ENCODE assay signal across 30 cellular contexts in the genomic region with DNA sequence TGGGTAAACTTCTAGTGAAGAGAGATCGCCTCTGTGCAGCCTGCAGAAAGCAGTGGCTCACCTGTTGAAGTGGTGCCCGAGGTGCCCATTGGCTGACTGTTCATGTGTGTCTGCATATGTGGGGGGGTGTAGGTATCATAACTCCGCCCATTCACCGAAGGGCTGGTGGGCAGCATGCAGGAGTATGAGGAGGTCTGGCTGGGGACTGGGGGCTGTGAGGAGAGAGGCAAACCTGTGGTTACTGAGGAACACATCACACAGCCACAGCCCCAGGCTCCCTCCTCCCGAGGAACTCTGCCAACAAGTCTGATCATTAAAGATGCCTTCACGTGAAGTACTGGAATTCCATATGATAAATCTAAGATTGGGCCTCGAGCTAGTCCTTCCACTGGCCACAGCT. TPM values are rescaled to one million over a fixed set of nuclear protein-coding genes. Genes with fewer than 3 reads are reported as not detected.
DNase-seq lines count a peak whose midpoint lies in the region; ATAC-seq, FAIRE-seq and TF ChIP-seq lines count a peak whose summit lies in the region.
"Had no signal": no experiment of that assay in that cellular context is flagged by ENCODE, and none has a peak within 500 bp of the region (broad histone marks: within the 10 kb centered on the region; RNA-seq: fewer than 3 reads in every experiment).

No MANE protein-coding gene starts in this region.

- H2BK5ac ChIP-seq in neuronal stem cell (ENCODE audit: low read length), result no peak overlapping the region

- H3K36me3 ChIP-seq in HEK293 (ENCODE audit: control insufficient read depth in 2 of 2, insufficient read depth in 1 of 2, low read length in 2 of 2) (peaks cover 13 to 80% of the 10 kb centered on the region in 2 experiments), esophagus muscularis mucosa (no peaks in the 10 kb centered on the region), neuronal stem cell (replicated peaks in 1 of 2; ENCODE audit: control insufficient read depth in 2 of 2, insufficient read depth in 2 of 2, low read length in 2 of 2) (peaks cover 27 to 77% of the 10 kb centered on the region in 2 donors), HepG2 (replicated peaks in 1 of 2; ENCODE audit: control insufficient read depth in 1 of 2, insufficient read depth in 2 of 2, low read length in 2 of 2) (no peaks in the 10 kb centered on the region)
- H3K36me3 ChIP-seq: BE2C, BLaER1 had no signal

- no peaks in the 10 kb centered on the region for H3K9me3 Mint-ChIP-seq in activated T-helper 1 cell treated with anti-CD3 and anti-CD28 coated beads, Interleukin-12 subunit alpha, Interleukin-12 subunit beta, Interleukin-2, Interleukin-4 antibody, amounts not matched to agents 30 ng/mL and 10 ng/mL and 1 ng/mL, durations not matched to agents 14 hours and 24 hours and 36 hours

- H2AK5ac ChIP-seq in neuronal stem cell (ENCODE audit: low read depth, low read length), result no peak overlapping the region

- ATAC-seq in HepG2, result no peak

- no TSS peak for BruUV-seq in HepG2 (replicated peaks; lab: Mats Ljungman, UMichigan)

- CTCF ChIA-PET in HEK293 (lab: Yijun Ruan, JAX) (interaction anchor here (1.6 kb wide), 1 partner anchor 168 kb away, joined by 4 read pairs; no protein-coding TSS in a partner anchor), HepG2 (lab: Yijun Ruan, JAX; ENCODE audit: low intra/inter-chr PET ratio, low total read pairs) (no interaction called here)

- no peak overlapping the region for H3K4me3 Mint-ChIP-seq in activated T-helper 1 cell treated with anti-CD3 and anti-CD28 coated beads, Interleukin-12 subunit alpha, Interleukin-12 subunit beta, Interleukin-2, Interleukin-4 antibody, amounts not matched to agents 30 ng/mL and 10 ng/mL and 1 ng/mL, durations not matched to agents 14 hours and 24 hours and 36 hours
- H3K4me3 Mint-ChIP-seq: CD4-positive, alpha-beta memory T cell; CD4-positive, CD25-positive, alpha-beta regulatory T cell; CD8-positive, alpha-beta memory T cell had no signal

- no peak overlapping the region for H3K27ac Mint-ChIP-seq in activated T-helper 1 cell treated with anti-CD3 and anti-CD28 coated beads, Interleukin-12 subunit alpha, Interleukin-12 subunit beta, Interleukin-2, Interleukin-4 antibody, amounts not matched to agents 30 ng/mL and 10 ng/mL and 1 ng/mL, durations not matched to agents 14 hours and 24 hours and 36 hours
- H3K27ac Mint-ChIP-seq: CD14-positive monocyte; CD4-positive, alpha-beta memory T cell; CD4-positive, CD25-positive, alpha-beta regulatory T cell; CD8-positive, alpha-beta memory T cell had no signal

- POLR2A ChIA-PET in HEK293 (lab: Yijun Ruan, JAX) (interaction anchor here (1.7 kb wide), 1 partner anchor 20 kb away, joined by 4 read pairs; no protein-coding TSS in a partner anchor), HepG2 (lab: Yijun Ruan, JAX) (no interaction called here)

- H3K36me3 Mint-ChIP-seq in activated T-helper 1 cell treated with anti-CD3 and anti-CD28 coated beads, Interleukin-12 subunit alpha, Interleukin-12 subunit beta, Interleukin-2, Interleukin-4 antibody, amounts not matched to agents 30 ng/mL and 10 ng/mL and 1 ng/mL, durations not matched to agents 14 hours and 24 hours and 36 hours (ENCODE audit: low read depth), result no peaks in the 10 kb centered on the region
- H3K36me3 Mint-ChIP-seq: CD4-positive, CD25-positive, alpha-beta regulatory T cell had no signal

- H3K27me3 Mint-ChIP-seq in activated T-helper 1 cell treated with anti-CD3 and anti-CD28 coated beads, Interleukin-12 subunit alpha, Interleukin-12 subunit beta, Interleukin-2, Interleukin-4 antibody, amounts not matched to agents 30 ng/mL and 10 ng/mL and 1 ng/mL, durations not matched to agents 14 hours and 24 hours and 36 hours (ENCODE audit: insufficient read depth), result peaks cover 15% of the 10 kb centered on the region

- no peaks in the 10 kb centered on the region for H3K79me2 ChIP-seq in HepG2 (ENCODE audit: insufficient read depth, low read length)

- peaks cover 2% of the 10 kb centered on the region for H3K79me1 ChIP-seq in neuronal stem cell (ENCODE audit: low read depth, low read length)

- no peak overlapping the region for H2BK12ac ChIP-seq in neuronal stem cell (ENCODE audit: low read length)

- TF ChIP-seq CTCF in HEK293 (tag by site-specific recombination; IDR thresholded peaks at IDR 0.05) (no peak), esophagus muscularis mucosa (IDR thresholded peaks at IDR 0.05) (no peak), HepG2 (CRISPR knock-in tag; IDR thresholded peaks at IDR 0.05) (no peak)

- no peak overlapping the region for H3K4me3 ChIP-seq in HEK293 (ENCODE audit: low read depth, low read length)
- H3K4me3 ChIP-seq in esophagus muscularis mucosa, result no peak overlapping the region
- H3K4me3 ChIP-seq in neuronal stem cell (ENCODE audit: low read length in 2 of 2), result no peak overlapping the region
- H3K4me3 ChIP-seq in HepG2 (replicated peaks in 1 of 3; ENCODE audit: insufficient read depth in 1 of 3, low read depth in 2 of 3, low read length in 3 of 3), result no peak overlapping the region
- H3K4me3 ChIP-seq: BLaER1 had no signal

- TF ChIP-seq POLR2A in esophagus muscularis mucosa (IDR thresholded peaks at IDR 0.05; ENCODE audit: low read depth), result no peak
- TF ChIP-seq POLR2A in HepG2 (IDR thresholded peaks at IDR 0.05; ENCODE audit: insufficient read depth in 1 of 2, low read depth in 2 of 2, low read length in 2 of 2), result no peak

- TF ChIP-seq EP300 in esophagus muscularis mucosa (IDR thresholded peaks at IDR 0.05), result no peak
- no peak for TF ChIP-seq EP300 in HepG2 (IDR thresholded peaks at IDR 0.05; ENCODE audit: low read depth in 2 of 2, low read length in 2 of 2)
- TF ChIP-seq EP300 in HepG2 (CRISPR knock-in tag; IDR thresholded peaks at IDR 0.05; ENCODE audit: borderline replicate concordance), result no peak

- FAIRE-seq in HepG2 (lab: Jason Lieb, UNC), result no peak
- FAIRE-seq: A204.1, G401.6, GM12891, GM19239 had no signal

- no peaks in the 10 kb centered on the region for H3K4me1 Mint-ChIP-seq in activated T-helper 1 cell treated with anti-CD3 and anti-CD28 coated beads, Interleukin-12 subunit alpha, Interleukin-12 subunit beta, Interleukin-2, Interleukin-4 antibody, amounts not matched to agents 30 ng/mL and 10 ng/mL and 1 ng/mL, durations not matched to agents 14 hours and 24 hours and 36 hours (ENCODE audit: low read depth)
- H3K4me1 Mint-ChIP-seq: CD14-positive monocyte; CD4-positive, alpha-beta memory T cell; CD4-positive, CD25-positive, alpha-beta regulatory T cell; CD8-positive, alpha-beta memory T cell had no signal

- H3K4ac ChIP-seq in neuronal stem cell (ENCODE audit: low read length), result no peak overlapping the region

- H4K91ac ChIP-seq in neuronal stem cell (ENCODE audit: low read depth, low read length, poor library complexity), result no peak overlapping the region

- H3K14ac ChIP-seq in neuronal stem cell (ENCODE audit: low read length), result no peak overlapping the region

- peak overlapping the region; percentile 44 for H3K18ac ChIP-seq in neuronal stem cell (ENCODE audit: low read length)

- no peak overlapping the region for H2AFZ ChIP-seq in neuronal stem cell (ENCODE audit: low read length)
- H2AFZ ChIP-seq in HepG2 (ENCODE audit: low read length), result no peak overlapping the region

- H3K4me1 ChIP-seq in HEK293 (ENCODE audit: control insufficient read depth, insufficient read depth, low read length) (no peaks in the 10 kb centered on the region), esophagus muscularis mucosa (peaks cover 0 to 11% (median 5%) of the 10 kb centered on the region in 4 donors), neuronal stem cell (ENCODE audit: control insufficient read depth in 2 of 2, insufficient read depth in 1 of 2, low read depth in 1 of 2, low read length in 2 of 2) (peaks cover 8 to 19% of the 10 kb centered on the region in 2 donors), HepG2 (ENCODE audit: insufficient read depth, low read length) (no peaks in the 10 kb centered on the region)
- H3K4me1 ChIP-seq: BE2C, BLaER1 had no signal

- in situ Hi-C loops in G401 (cut with HindIII; ENCODE audit: low sequenced_read_pairs), result no loop called here
- in situ Hi-C loops in HepG2 (cut with HindIII; ENCODE audit: extremely low pct_ligation_motif_present, low pct_unique_long_range_greater_than_20kb), result no loop called here

- no peak overlapping the region for H3K23ac ChIP-seq in neuronal stem cell (ENCODE audit: low read depth, low read length, poor library complexity)

- H4K20me1 ChIP-seq in HepG2 (ENCODE audit: insufficient read depth, low read length), result no peaks in the 10 kb centered on the region
- H4K20me1 ChIP-seq: BLaER1 had no signal

- H2BK15ac ChIP-seq in neuronal stem cell (ENCODE audit: low read length), result no peak overlapping the region

- 85% methylated on average over 7 of the region's 7 CpGs for WGBS in esophagus muscularis mucosa
- no CpG with 5 or more reads among the region's 7 CpGs for WGBS in neuronal stem cell (ENCODE audit: extremely low coverage in 2 of 2, insufficient read length in 2 of 2, insufficient replicate concordance in 1 of 2), 2 donors
- 83% methylated on average over 6 of the region's 7 CpGs for WGBS in HepG2 (ENCODE audit: low lambda C conversion rate)

- peaks cover 0 to 1% (median 0%) of the 10 kb centered on the region in 4 donors for H3K27me3 ChIP-seq in esophagus muscularis mucosa
- no peaks in the 10 kb centered on the region for H3K27me3 ChIP-seq in neuronal stem cell (ENCODE audit: control insufficient read depth in 3 of 3, insufficient read depth in 3 of 3, low read depth in 1 of 3, low read length in 3 of 3)
- H3K27me3 ChIP-seq in HepG2 (ENCODE audit: control insufficient read depth in 1 of 2, insufficient read depth in 2 of 2, low read length in 2 of 2), result no peaks in the 10 kb centered on the region; a peak in 1 of 5 replicates
- H3K27me3 ChIP-seq: BE2C had no signal

- DNase-seq in G401 (ENCODE audit: low spot score) (peak; percentile 19), esophagus muscularis mucosa (ENCODE audit: extremely low spot score) (peak; percentile 91), neuronal stem cell (ENCODE audit: low spot score) (no peak), cerebellum (ENCODE audit: low spot score) (no peak), HepG2 (ENCODE audit: low spot score) (no peak)
- DNase-seq in activated CD8-positive, alpha-beta memory T cell treated with anti-CD3 and anti-CD28 coated beads, Interleukin-2, amount 50 U/mL, for 4 hours, result no peak
- DNase-seq in activated T-helper 1 cell treated with anti-CD3 and anti-CD28 coated beads, Interleukin-12 subunit alpha, Interleukin-12 subunit beta, Interleukin-2, Interleukin-4 antibody, amounts not matched to agents 30 ng/mL and 10 ng/mL and 1 ng/mL, durations not matched to agents 14 hours and 24 hours and 36 hours (ENCODE audit: low spot score), result no peak
- DNase-seq: 8988T; ACHN; BE2C; C1 segment of cervical spinal cord; CD4-positive, alpha-beta memory T cell; CD4-positive, CD25-positive, alpha-beta regulatory T cell; CD8-positive, alpha-beta memory T cell; COR-L47; DMS 273 treated with DMSO at 0.1 percent for 48 hours; DMS153; DMS53; DMS79; DND-41; EL; GF-D8 had no signal

- H3K4me2 ChIP-seq in neuronal stem cell (ENCODE audit: insufficient read depth, low read length, poor library complexity, severe bottlenecking), result no peak overlapping the region
- H3K4me2 ChIP-seq in HepG2 (ENCODE audit: low read depth, low read length), result no peak overlapping the region
- H3K4me2 ChIP-seq: BLaER1 had no signal

- H3K9me3 ChIP-seq in HEK293 (ENCODE audit: control insufficient read depth, insufficient read depth, low read depth, low read length) (no peaks in the 10 kb centered on the region), esophagus muscularis mucosa (no peaks in the 10 kb centered on the region), neuronal stem cell (replicated peaks in 1 of 2; ENCODE audit: control insufficient read depth in 2 of 2, insufficient read depth in 1 of 2, low read depth in 1 of 2, low read length in 2 of 2) (peaks cover 0 to 4% of the 10 kb centered on the region in 2 donors), HepG2 (ENCODE audit: low read length) (no peaks in the 10 kb centered on the region)
- H3K9me3 ChIP-seq: BE2C had no signal

- no peak overlapping the region for H4K8ac ChIP-seq in neuronal stem cell (ENCODE audit: low read depth, low read length)

- no peak overlapping the region for H2BK120ac ChIP-seq in neuronal stem cell (ENCODE audit: low read depth, low read length)

- no peak overlapping the region for H3K27ac ChIP-seq in HEK293 (ENCODE audit: extremely low read depth, low read depth, low read length)
- H3K27ac ChIP-seq in esophagus muscularis mucosa (replicated peaks in 1 of 4), result no peak overlapping the region
- H3K27ac ChIP-seq in neuronal stem cell (replicated peaks; ENCODE audit: low read length), result no peak overlapping the region
- no peak overlapping the region for H3K27ac ChIP-seq in HepG2 (ENCODE audit: extremely low read length, insufficient read depth, low read length)
- H3K27ac ChIP-seq: BLaER1 had no signal

- intact Hi-C loops in esophagus muscularis mucosa (cut with DNase I), result no loop called here
- intact Hi-C loops in HepG2 (cut with micrococcal nuclease; ENCODE audit: unreplicated experiment), result no loop called here
- intact Hi-C loops in activated T-helper 1 cell treated with anti-CD3 and anti-CD28 coated beads, Interleukin-12 subunit alpha, Interleukin-12 subunit beta, Interleukin-2, Interleukin-4 antibody, amounts not matched to agents 30 ng/mL and 10 ng/mL and 1 ng/mL, durations not matched to agents 14 hours and 24 hours and 36 hours (cut with micrococcal nuclease), result loop anchor here (10.0 kb wide), 1 partner anchor 316 kb away; no protein-coding TSS in a partner anchor

- no peak for TF ChIP-seq RAD21 in HepG2 (CRISPR knock-in tag; IDR thresholded peaks at IDR 0.05)

- no peak overlapping the region for H3K9ac ChIP-seq in neuronal stem cell (ENCODE audit: low read depth, low read length, poor library complexity)
- no peak overlapping the region for H3K9ac ChIP-seq in HepG2 (ENCODE audit: insufficient read depth, low read depth, low read length)
- H3K9ac ChIP-seq: BLaER1 had no signal

RNA-seq across cellular contexts. Expression of gene PAX6, which starts 20.5 kb away (rescaled TPM):
- 2.7 and 3.8 TPM in 2 replicates for total RNA-seq in G401 (2014; rRNA removed; shearing (Covaris generic))
- under 1 TPM in 1 of 4 donors, not detected in 3; 0.06 TPM for total RNA-seq in esophagus muscularis mucosa
- polyA plus RNA-seq in neuronal stem cell (2013, experiment 1 of 2), result 254 TPM
- 259 TPM for polyA plus RNA-seq in neuronal stem cell (2013, experiment 2 of 2)
- total RNA-seq in cerebellum, result 165 TPM
- total RNA-seq in HepG2 (2016; rRNA removed; fragmentation: Illumina TruSeq; extraction: Trizol), result 0.15 TPM in 1 of 2 replicates, not detected in the other
- 0.20 TPM in 1 of 2 replicates, not detected in the other for total RNA-seq in HepG2 (2016; cell fraction: cytosol; rRNA removed; fragmentation: Illumina TruSeq; extraction: Trizol; ENCODE audit: low read depth)
- total RNA-seq in HepG2 (2016; cell fraction: insoluble cytoplasmic fraction; rRNA removed; fragmentation: Illumina TruSeq; extraction: Trizol), result 0.15 TPM in 1 of 2 replicates, not detected in the other
- 0.19 and 0.21 TPM in 2 replicates for total RNA-seq in HepG2 (2016; cell fraction: membrane; rRNA removed; fragmentation: Illumina TruSeq; extraction: Trizol)
- 0.28 TPM in 1 of 2 replicates, not detected in the other for total RNA-seq in HepG2 (2016; cell fraction: nucleus; rRNA removed; fragmentation: Illumina TruSeq; extraction: Trizol)
- 0.67 and 1.1 TPM in 2 replicates for polyA plus RNA-seq in HepG2 (2011; rRNA removed)
- 0.79 and 0.93 TPM in 2 replicates for polyA plus RNA-seq in HepG2 (2011; cell fraction: cytosol; rRNA removed)
- polyA plus RNA-seq in HepG2 (2011; cell fraction: nucleus; rRNA removed), result 2.4 and 2.6 TPM in 2 replicates
- polyA plus RNA-seq in HepG2 (2012), result 0.09 and 0.31 TPM in 2 replicates
- 0.29 TPM in 1 of 2 replicates, not detected in the other for polyA plus RNA-seq in HepG2 (2016; cell fraction: cytosol; fragmentation: Illumina TruSeq; extraction: Trizol; ENCODE audit: low read depth)
- polyA plus RNA-seq in HepG2 (2016; cell fraction: insoluble cytoplasmic fraction; fragmentation: Illumina TruSeq; extraction: Trizol; ENCODE audit: low read depth), result 0.34 TPM in 1 of 2 replicates, not detected in the other
- polyA plus RNA-seq in HepG2 (2016; cell fraction: membrane; fragmentation: Illumina TruSeq; extraction: Trizol; ENCODE audit: low read depth), result 0.21 TPM in 1 of 2 replicates, not detected in the other
- 0.31 and 0.36 TPM in 2 replicates for polyA plus RNA-seq in HepG2 (2016; cell fraction: nucleus; fragmentation: Illumina TruSeq; extraction: Trizol; ENCODE audit: insufficient read depth, low read depth)
- 2.3 and 18.4 TPM in 2 replicates for polyA minus RNA-seq in HepG2 (2011; rRNA and poly(A)+ RNA removed; ENCODE audit: low replicate concordance)
- polyA minus RNA-seq in HepG2 (2011; cell fraction: cytosol; rRNA and poly(A)+ RNA removed), result 0.69 TPM in 1 of 2 replicates, not detected in the other
- polyA minus RNA-seq in HepG2 (2011; cell fraction: nucleus; rRNA and poly(A)+ RNA removed), result 1.5 and 2.3 TPM in 2 replicates
- not detected in 2 replicates for total RNA-seq in activated T-helper 1 cell treated with anti-CD3 and anti-CD28 coated beads, Interleukin-12 subunit alpha, Interleukin-12 subunit beta, Interleukin-2, Interleukin-4 antibody, amounts not matched to agents 30 ng/mL and 10 ng/mL and 1 ng/mL, durations not matched to agents 14 hours and 24 hours and 36 hours
- total RNA-seq: CD4-positive, alpha-beta memory T cell; CD4-positive, CD25-positive, alpha-beta regulatory T cell; CD8-positive, alpha-beta memory T cell had no signal
- polyA plus RNA-seq: AG04450; CD14-positive monocyte; CD4-positive, CD25-positive, alpha-beta regulatory T cell; CD8-positive, alpha-beta memory T cell had no signal

Comparison
In these comparisons a context has a peak if more than half of its experiments do, and no peak if none do; other contexts are left out.
1. DNase-seq: peak in G401 (single experiment) and esophagus muscularis mucosa (single experiment); none in neuronal stem cell (single experiment), cerebellum (single experiment), HepG2 (single experiment), activated CD8-positive, alpha-beta memory T cell treated with anti-CD3 and anti-CD28 coated beads, Interleukin-2, amount 50 U/mL, for 4 hours (single experiment) and activated T-helper 1 cell treated with anti-CD3 and anti-CD28 coated beads, Interleukin-12 subunit alpha, Interleukin-12 subunit beta, Interleukin-2, Interleukin-4 antibody, amounts not matched to agents 30 ng/mL and 10 ng/mL and 1 ng/mL, durations not matched to agents 14 hours and 24 hours and 36 hours (single experiment).
2. RNA of gene PAX6, which starts 20.5 kb away (total RNA-seq): 165 TPM in cerebellum (single experiment); 2.7 to 3.8 TPM in G401, 0.15 to 0.28 TPM in HepG2, 0.06 TPM in esophagus muscularis mucosa and not detected in activated T-helper 1 cell treated with anti-CD3 and anti-CD28 coated beads, Interleukin-12 subunit alpha, Interleukin-12 subunit beta, Interleukin-2, Interleukin-4 antibody, amounts not matched to agents 30 ng/mL and 10 ng/mL and 1 ng/mL, durations not matched to agents 14 hours and 24 hours and 36 hours; every median in the first group is over 10 times any median in the second.